ENCODE assay signal across 1 cellular context in genomic region chrX:24169211-24169610, GRCh38.
TF ChIP-seq lines count a peak whose summit lies in the region.

No MANE protein-coding gene starts in this region.

TF ChIP-seq in GM12878, 131 proteins besides CTCF, POLR2A, EP300 and RAD21 (continued from another document):
- TF ChIP-seq, protein P1, sequence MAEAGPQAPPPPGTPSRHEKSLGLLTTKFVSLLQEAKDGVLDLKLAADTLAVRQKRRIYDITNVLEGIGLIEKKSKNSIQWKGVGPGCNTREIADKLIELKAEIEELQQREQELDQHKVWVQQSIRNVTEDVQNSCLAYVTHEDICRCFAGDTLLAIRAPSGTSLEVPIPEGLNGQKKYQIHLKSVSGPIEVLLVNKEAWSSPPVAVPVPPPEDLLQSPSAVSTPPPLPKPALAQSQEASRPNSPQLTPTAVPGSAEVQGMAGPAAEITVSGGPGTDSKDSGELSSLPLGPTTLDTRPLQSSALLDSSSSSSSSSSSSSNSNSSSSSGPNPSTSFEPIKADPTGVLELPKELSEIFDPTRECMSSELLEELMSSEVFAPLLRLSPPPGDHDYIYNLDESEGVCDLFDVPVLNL (IDR thresholded peaks at IDR 0.05; ENCODE audit: low read depth, low read length) = no peak
- no peak for TF ChIP-seq MTA3 (IDR thresholded peaks at IDR 0.05; ENCODE audit: borderline replicate concordance, low read length)
- TF ChIP-seq POU2F2 (IDR thresholded peaks at IDR 0.05; ENCODE audit: borderline replicate concordance, low read depth, low read length) = peak; percentile 74; the same call in 1 of the 3 replicates
- TF ChIP-seq ASH2L (IDR thresholded peaks at IDR 0.05; ENCODE audit: borderline replicate concordance, low read depth) = no peak
- TF ChIP-seq RAD51 (IDR thresholded peaks at IDR 0.05) = no peak
- no peak for TF ChIP-seq NR2F1 (conservative IDR thresholded peaks at IDR 0.05)
- peak; percentile 63 for TF ChIP-seq EED (IDR thresholded peaks at IDR 0.05; ENCODE audit: low read depth)
- peak; percentile 49 to 59; a peak in 1 of 4 replicates for TF ChIP-seq IKZF2 (IDR thresholded peaks at IDR 0.05)
- TF ChIP-seq ZNF592 (IDR thresholded peaks at IDR 0.05) = no peak
- no peak for TF ChIP-seq RELB (IDR thresholded peaks at IDR 0.05; ENCODE audit: low read depth)
- TF ChIP-seq CBX3 (IDR thresholded peaks at IDR 0.05; ENCODE audit: borderline replicate concordance, low read depth) = no peak
- TF ChIP-seq MYC (IDR thresholded peaks at IDR 0.05; ENCODE audit: insufficient read depth, insufficient read length, insufficient replicate concordance, low read length, severe bottlenecking) = no peak
- TF ChIP-seq FOXM1 (IDR thresholded peaks at IDR 0.05; ENCODE audit: low read depth, low read length) = no peak
- TF ChIP-seq EGR1 (IDR thresholded peaks at IDR 0.05; ENCODE audit: borderline replicate concordance in 1 of 2, low read depth in 2 of 2, low read length in 2 of 2) = no peak
- no peak for TF ChIP-seq JUND (IDR thresholded peaks at IDR 0.05; ENCODE audit: low read depth, low read length)
- TF ChIP-seq SREBF1 (IDR thresholded peaks at IDR 0.05; ENCODE audit: low read length) = no peak
- no peak for TF ChIP-seq CEBPB (IDR thresholded peaks at IDR 0.05; ENCODE audit: borderline replicate concordance in 1 of 2, low read depth in 2 of 2, low read length in 2 of 2)
- 0 out of 2 replicates have a peak, but pooled peaks have one; percentile 3 for TF ChIP-seq PML (IDR thresholded peaks at IDR 0.05; ENCODE audit: low read length)
- TF ChIP-seq CHD4 (IDR thresholded peaks at IDR 0.05) = no peak
- TF ChIP-seq HSF1 (IDR thresholded peaks at IDR 0.05; ENCODE audit: low read depth, low read length) = no peak
- TF ChIP-seq HCFC1 (IDR thresholded peaks at IDR 0.05; ENCODE audit: low read length) = no peak
- no peak for TF ChIP-seq SUPT20H (IDR thresholded peaks at IDR 0.05; ENCODE audit: borderline replicate concordance, control insufficient read depth, low read depth, low read length)
- no peak for TF ChIP-seq TCF3 (IDR thresholded peaks at IDR 0.05; ENCODE audit: borderline replicate concordance, insufficient read depth, low read depth, low read length)
- TF ChIP-seq CREM (IDR thresholded peaks at IDR 0.05; ENCODE audit: low read depth) = no peak
